9 cellular contexts compared by ENCODE assay signal in the genomic region with DNA sequence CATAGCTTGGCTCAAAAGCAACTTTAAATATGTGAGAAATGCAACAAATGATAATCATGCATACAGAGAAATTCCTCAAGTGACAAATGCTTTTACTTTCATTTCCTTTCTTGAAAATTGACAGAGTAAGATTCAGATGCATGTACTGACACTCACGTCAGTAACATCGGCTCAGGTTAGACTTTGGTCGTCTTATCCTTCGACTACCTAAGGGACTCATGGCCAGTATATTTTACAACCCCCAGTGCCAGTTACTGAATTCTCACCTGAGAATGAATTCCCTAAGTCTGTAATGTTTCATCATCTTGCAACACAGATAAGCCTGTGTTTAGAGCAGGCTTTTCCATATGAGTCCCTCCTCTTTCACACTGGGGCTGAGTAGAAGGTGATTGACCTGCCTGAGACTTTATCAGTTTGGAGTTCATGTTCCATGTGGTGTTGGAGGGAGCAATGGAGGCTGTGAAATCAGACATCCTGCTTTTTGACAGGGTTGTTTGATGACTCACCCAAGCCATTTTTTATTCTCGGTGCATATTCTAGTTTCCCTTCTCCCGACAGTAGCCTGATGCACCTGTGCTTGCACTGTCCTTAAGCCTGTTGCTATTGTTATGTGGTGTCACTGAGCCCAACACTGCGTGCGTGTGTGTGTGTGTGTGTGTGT. TPM values are rescaled to one million over a fixed set of nuclear protein-coding genes. Genes with fewer than 3 reads are reported as not detected.
DNase-seq lines count a peak whose midpoint lies in the region; ATAC-seq lines count a peak whose summit lies in the region.
"Had no signal": no experiment of that assay in that cellular context is flagged by ENCODE, and none has a peak within 500 bp of the region (broad histone marks: within the 10 kb centered on the region; RNA-seq: fewer than 3 reads in every experiment).

No MANE protein-coding gene starts in this region.

- ATAC-seq in GM19463 (IDR thresholded peaks at IDR 0.05; ENCODE audit: unreplicated experiment) (peak; percentile 35), HG03521 (IDR thresholded peaks at IDR 0.05; ENCODE audit: unreplicated experiment) (peak; percentile 44)
- peak; percentile 38 for ATAC-seq in naive thymus-derived CD4-positive, alpha-beta T cell
- ATAC-seq: Panc1 had no signal

- peaks cover 16% of the 10 kb centered on the region for H3K9me3 Mint-ChIP-seq in activated naive CD8-positive, alpha-beta T cell treated with anti-CD3 and anti-CD28 coated beads for 36 hours
- peaks cover 0 to 15% (median 6%) of the 10 kb centered on the region in 11 donors for H3K9me3 Mint-ChIP-seq in naive thymus-derived CD4-positive, alpha-beta T cell

- no peak overlapping the region for H3K27ac ChIP-seq in naive thymus-derived CD4-positive, alpha-beta T cell (ENCODE audit: low read depth, low read length)

- peak; percentile 20 for DNase-seq in GDM1 (lab: John Stamatoyannopoulos, UW)
- DNase-seq in activated naive CD8-positive, alpha-beta T cell treated with anti-CD3 and anti-CD28 coated beads for 36 hours, result peak; percentile 66
- peak in 2 of 9 donors; percentile 2 to 26 for DNase-seq in naive thymus-derived CD4-positive, alpha-beta T cell
- DNase-seq in NCI-H2029 (lab: John Stamatoyannopoulos, UW), result no peak
- DNase-seq in NCI-H1436 (lab: John Stamatoyannopoulos, UW), result no peak
- DNase-seq in cerebellum (ENCODE audit: low spot score), result no peak

- CTCF ChIA-PET in naive thymus-derived CD4-positive, alpha-beta T cell (lab: Charles Lee), result interaction anchor here (0.6 kb wide), 1 partner anchor 1789 kb away, joined by 3 read pairs; no protein-coding TSS in a partner anchor

- peak overlapping the region; percentile 50 for H3K4me3 Mint-ChIP-seq in activated naive CD8-positive, alpha-beta T cell treated with anti-CD3 and anti-CD28 coated beads for 36 hours
- peak overlapping the region; percentile 21 to 83 (median 74) for H3K4me3 Mint-ChIP-seq in naive thymus-derived CD4-positive, alpha-beta T cell

- no peaks in the 10 kb centered on the region for H3K9me3 ChIP-seq in naive thymus-derived CD4-positive, alpha-beta T cell (ENCODE audit: control insufficient read depth in 2 of 3, low read length in 3 of 3)

- H3K36me3 ChIP-seq in naive thymus-derived CD4-positive, alpha-beta T cell (ENCODE audit: control insufficient read depth in 2 of 3, insufficient read depth in 3 of 3, low read length in 3 of 3), result no peaks in the 10 kb centered on the region

- no peaks in the 10 kb centered on the region for H3K27me3 ChIP-seq in naive thymus-derived CD4-positive, alpha-beta T cell (ENCODE audit: control insufficient read depth in 2 of 2, insufficient read depth in 2 of 2, low read length in 2 of 2)

- H3K4me1 Mint-ChIP-seq in activated naive CD8-positive, alpha-beta T cell treated with anti-CD3 and anti-CD28 coated beads for 36 hours, result peaks cover 42% of the 10 kb centered on the region
- peaks cover 16 to 36% (median 26%) of the 10 kb centered on the region in 7 donors for H3K4me1 Mint-ChIP-seq in naive thymus-derived CD4-positive, alpha-beta T cell

- H3K4me1 ChIP-seq in naive thymus-derived CD4-positive, alpha-beta T cell (ENCODE audit: control insufficient read depth in 2 of 2, insufficient read depth in 2 of 2, low read length in 2 of 2), result peaks cover 0 to 6% of the 10 kb centered on the region in 2 donors

- H3K27me3 Mint-ChIP-seq in activated naive CD8-positive, alpha-beta T cell treated with anti-CD3 and anti-CD28 coated beads for 36 hours, result peaks cover 9% of the 10 kb centered on the region
- peaks cover 0 to 28% (median 4%) of the 10 kb centered on the region in 5 donors for H3K27me3 Mint-ChIP-seq in naive thymus-derived CD4-positive, alpha-beta T cell

- intact Hi-C loops in naive thymus-derived CD4-positive, alpha-beta T cell (cut with micrococcal nuclease), result loop anchor here in 1 of 2 donors (1.0 to 10.0 kb wide), 2 partner anchors 203 to 1199 kb away; a partner anchor contains a TSS

- peaks cover 11% of the 10 kb centered on the region for H3K36me3 Mint-ChIP-seq in activated naive CD8-positive, alpha-beta T cell treated with anti-CD3 and anti-CD28 coated beads for 36 hours
- H3K36me3 Mint-ChIP-seq in naive thymus-derived CD4-positive, alpha-beta T cell, result peaks cover 3 to 24% (median 5%) of the 10 kb centered on the region in 5 donors

- H3K4me3 ChIP-seq in naive thymus-derived CD4-positive, alpha-beta T cell (ENCODE audit: low read length), result peak overlapping the region; percentile 38

- peak overlapping the region; percentile 97 for H3K27ac Mint-ChIP-seq in activated naive CD8-positive, alpha-beta T cell treated with anti-CD3 and anti-CD28 coated beads for 36 hours
- H3K27ac Mint-ChIP-seq in naive thymus-derived CD4-positive, alpha-beta T cell, result peak overlapping the region in 7 of 9 donors; percentile 19 to 92 (median 60)

- POLR2A ChIA-PET in naive thymus-derived CD4-positive, alpha-beta T cell (lab: Charles Lee), result interaction anchor here (0.6 kb wide), 1 partner anchor 13 kb away, joined by 6 read pairs; no protein-coding TSS in a partner anchor

RNA-seq across cellular contexts. Expression of a gene that starts 30.5 kb away (rescaled TPM):
- 1 to 10 TPM; 1.4 to 1.5 TPM for total RNA-seq in activated naive CD8-positive, alpha-beta T cell treated with anti-CD3 and anti-CD28 coated beads for 36 hours
- not detected for total RNA-seq in naive thymus-derived CD4-positive, alpha-beta T cell
- polyA plus RNA-seq in naive thymus-derived CD4-positive, alpha-beta T cell, result not detected
- 2.3 TPM for total RNA-seq in cerebellum

Comparison
In these comparisons a context has a peak if more than half of its experiments do, and no peak if none do; other contexts are left out.
1. DNase-seq: peak in GDM1 (single experiment) and activated naive CD8-positive, alpha-beta T cell treated with anti-CD3 and anti-CD28 coated beads for 36 hours (single experiment); none in NCI-H2029 (single experiment), NCI-H1436 (single experiment) and cerebellum (single experiment).
2. Peak in every context shown above with its lines, with median percentiles within 50 percentile points of each other: ATAC-seq.